Comparison of ENCODE assay signal across 1 cellular context in the genomic region with DNA sequence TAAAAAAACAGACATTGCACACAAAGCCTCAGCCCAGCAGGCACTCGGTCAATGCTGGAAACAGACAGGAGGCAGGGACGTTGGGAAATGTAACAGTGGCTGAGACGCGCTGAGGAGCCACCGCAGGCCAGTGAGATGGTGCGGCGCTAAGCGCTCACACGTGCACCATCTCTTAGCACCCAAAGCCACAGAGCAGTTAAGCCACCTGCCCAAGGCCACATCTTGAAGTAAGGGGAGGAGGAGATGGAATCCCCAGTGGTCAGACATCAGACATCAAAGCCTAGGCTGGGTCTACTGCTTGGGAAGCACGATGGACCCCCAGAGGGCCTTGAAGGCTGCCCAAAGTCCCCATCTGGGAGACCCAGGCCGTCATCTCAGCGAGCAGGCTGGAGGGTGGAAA.
TF ChIP-seq lines count a peak whose summit lies in the region.

No MANE protein-coding gene starts in this region.

TF ChIP-seq in K562, 482 proteins besides CTCF, POLR2A, EP300 and RAD21:
- TF ChIP-seq MCM5 (IDR thresholded peaks at IDR 0.05; ENCODE audit: low read depth) (no peak), ZNF696 (CRISPR knock-in tag; conservative IDR thresholded peaks at IDR 0.05) (no peak), RBFOX2 (IDR thresholded peaks at IDR 0.05; ENCODE audit: low read depth, low read length) (0 out of 2 replicates have a peak, but pooled peaks have one; percentile 22), TBP (optimal IDR thresholded peaks at IDR 0.05; ENCODE audit: low read depth, low read length) (no peak), ZNF668 (CRISPR knock-in tag; IDR thresholded peaks at IDR 0.05) (no peak), HLTF (IDR thresholded peaks at IDR 0.05) (no peak)
- TF ChIP-seq, protein P1, sequence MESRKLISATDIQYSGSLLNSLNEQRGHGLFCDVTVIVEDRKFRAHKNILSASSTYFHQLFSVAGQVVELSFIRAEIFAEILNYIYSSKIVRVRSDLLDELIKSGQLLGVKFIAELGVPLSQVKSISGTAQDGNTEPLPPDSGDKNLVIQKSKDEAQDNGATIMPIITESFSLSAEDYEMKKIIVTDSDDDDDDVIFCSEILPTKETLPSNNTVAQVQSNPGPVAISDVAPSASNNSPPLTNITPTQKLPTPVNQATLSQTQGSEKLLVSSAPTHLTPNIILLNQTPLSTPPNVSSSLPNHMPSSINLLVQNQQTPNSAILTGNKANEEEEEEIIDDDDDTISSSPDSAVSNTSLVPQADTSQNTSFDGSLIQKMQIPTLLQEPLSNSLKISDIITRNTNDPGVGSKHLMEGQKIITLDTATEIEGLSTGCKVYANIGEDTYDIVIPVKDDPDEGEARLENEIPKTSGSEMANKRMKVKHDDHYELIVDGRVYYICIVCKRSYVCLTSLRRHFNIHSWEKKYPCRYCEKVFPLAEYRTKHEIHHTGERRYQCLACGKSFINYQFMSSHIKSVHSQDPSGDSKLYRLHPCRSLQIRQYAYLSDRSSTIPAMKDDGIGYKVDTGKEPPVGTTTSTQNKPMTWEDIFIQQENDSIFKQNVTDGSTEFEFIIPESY (CRISPR knock-in tag; IDR thresholded peaks at IDR 0.05), result peak; percentile 94
TF ChIP-seq in K562: peak in this region for 2.
